In the genomic region with DNA sequence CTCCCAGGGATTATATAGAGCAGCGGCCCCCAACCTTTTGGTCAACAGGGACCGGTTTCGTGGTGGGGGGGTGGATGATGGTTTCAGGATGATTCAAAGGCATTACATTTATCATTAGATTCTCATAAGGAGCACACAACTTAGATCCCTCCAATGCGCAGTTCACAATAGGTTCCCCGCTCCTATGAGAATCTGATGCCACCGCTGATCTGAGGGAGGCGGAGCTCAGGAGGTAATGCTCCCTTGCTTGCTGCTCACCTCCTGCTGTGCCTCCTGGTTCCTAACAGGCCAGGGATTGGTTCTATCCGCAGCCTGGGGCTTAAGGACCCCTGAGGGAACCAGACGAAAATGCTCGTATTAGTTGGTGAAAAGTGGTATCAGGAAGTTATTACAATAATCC, we compare ENCODE assay signal across 8 cellular contexts. TPM values are rescaled to one million over a fixed set of nuclear protein-coding genes. Genes with fewer than 3 reads are reported as not detected.
A peak's percentile ranks its signal among the peaks of the same experiment; 100 is the strongest.
DNase-seq lines count a peak whose midpoint lies in the region; ATAC-seq and TF ChIP-seq lines count a peak whose summit lies in the region.

No MANE protein-coding gene starts in this region.

- peak overlapping the region; percentile 71 for H3K4me3 ChIP-seq in Caco-2 (ENCODE audit: low read depth, low read length)
- H3K4me3 ChIP-seq in KMS-11 (IDR thresholded peaks at IDR 0.05; ENCODE audit: insufficient read depth, low read depth, low read length): peak overlapping the region; percentile 93
- peak overlapping the region; percentile 87 for H3K4me3 ChIP-seq in OCI-LY3 (ENCODE audit: low read length)
- H3K4me3 ChIP-seq in smooth muscle cell: peak overlapping the region; percentile 78

- H3K9me3 ChIP-seq in Caco-2 (peaks cover 35% of the 10 kb centered on the region), OCI-LY3 (ENCODE audit: insufficient read depth, low read length) (peaks cover 18% of the 10 kb centered on the region), smooth muscle cell (replicated peaks; ENCODE audit: low read depth) (no peaks in the 10 kb centered on the region)

- H3F3A ChIP-seq in smooth muscle cell (ENCODE audit: low read depth): no peaks in the 10 kb centered on the region

- H3K36me3 ChIP-seq in Caco-2 (ENCODE audit: control insufficient read depth, insufficient read depth, low read length) (peaks cover 2% of the 10 kb centered on the region), KMS-11 (ENCODE audit: insufficient read depth) (no peaks in the 10 kb centered on the region), OCI-LY3 (replicated peaks; ENCODE audit: low read depth, low read length) (peaks cover 41% of the 10 kb centered on the region), smooth muscle cell (ENCODE audit: low read depth) (no peaks in the 10 kb centered on the region)

- H3K27me3 Mint-ChIP-seq in Caco-2 (ENCODE audit: insufficient read depth, unreplicated experiment): no peaks in the 10 kb centered on the region
- no peaks in the 10 kb centered on the region for H3K27me3 Mint-ChIP-seq in activated naive CD4-positive, alpha-beta T cell treated with anti-CD3 and anti-CD28 coated beads, Interleukin-2, amount 10 ng/mL, durations not matched to agents 7 days and 5 days

- H4K20me1 ChIP-seq in KMS-11 (ENCODE audit: insufficient read depth): no peaks in the 10 kb centered on the region
- H4K20me1 ChIP-seq in OCI-LY3 (ENCODE audit: insufficient read depth, low read length): no peaks in the 10 kb centered on the region
- no peaks in the 10 kb centered on the region for H4K20me1 ChIP-seq in smooth muscle cell (ENCODE audit: low read depth)

- 3% methylated on average over 10 of the region's 10 CpGs for WGBS in smooth muscle cell (ENCODE audit: low lambda C conversion rate)

- CTCF ChIA-PET in Caco-2 (lab: Charles Lee): interaction anchor here (1.5 kb wide), 1 partner anchor 20 kb away, joined by 4 read pairs; no protein-coding TSS in a partner anchor
- CTCF ChIA-PET in activated naive CD4-positive, alpha-beta T cell treated with anti-CD3 and anti-CD28 coated beads, Interleukin-2, amount 10 ng/mL, durations not matched to agents 7 days and 5 days (lab: Charles Lee): no interaction called here

- no peak overlapping the region for H3K27ac Mint-ChIP-seq in Caco-2 (ENCODE audit: unreplicated experiment)
- H3K27ac Mint-ChIP-seq in activated naive CD4-positive, alpha-beta T cell treated with anti-CD3 and anti-CD28 coated beads, Interleukin-2, amount 10 ng/mL, durations not matched to agents 7 days and 5 days: no peak overlapping the region

- H3K4me1 ChIP-seq in Caco-2: peaks cover 22% of the 10 kb centered on the region
- H3K4me1 ChIP-seq in KMS-11 (ENCODE audit: low read depth, poor library complexity, severe bottlenecking): peaks cover 23% of the 10 kb centered on the region
- H3K4me1 ChIP-seq in OCI-LY3 (ENCODE audit: low read length): peaks cover 16% of the 10 kb centered on the region; the same call in 1 of the 2 replicates
- peaks cover 20% of the 10 kb centered on the region for H3K4me1 ChIP-seq in smooth muscle cell (ENCODE audit: low read depth)

- TF ChIP-seq CTCF in Caco-2 (IDR thresholded peaks at IDR 0.05; ENCODE audit: insufficient read depth in 1 of 2, low read depth in 1 of 2, low read length in 1 of 2, severe bottlenecking in 1 of 2, unreplicated experiment in 1 of 2) (no peak), KMS-11 (conservative IDR thresholded peaks at IDR 0.05; ENCODE audit: low read depth, low read length) (no peak), OCI-LY3 (IDR thresholded peaks at IDR 0.05; ENCODE audit: low read depth, low read length) (no peak), smooth muscle cell (IDR thresholded peaks at IDR 0.05; ENCODE audit: borderline replicate concordance, insufficient read depth, poor library complexity, severe bottlenecking) (no peak)

- POLR2A ChIA-PET in Caco-2 (lab: Charles Lee): interaction anchor here (0.6 to 2.8 kb wide), 4 partner anchors 20 to 166 kb away, joined by 3 to 22 read pairs (median 7); no protein-coding TSS in a partner anchor

- peak overlapping the region; percentile 96 for H2AFZ ChIP-seq in KMS-11 (ENCODE audit: low read depth)
- H2AFZ ChIP-seq in OCI-LY3 (ENCODE audit: low read depth, low read length): peak overlapping the region; percentile 72; the same call in 1 of the 2 replicates
- peak overlapping the region; percentile 94 for H2AFZ ChIP-seq in smooth muscle cell (ENCODE audit: low read depth)

- H3K4me3 Mint-ChIP-seq in Caco-2 (ENCODE audit: unreplicated experiment): no peak overlapping the region
- H3K4me3 Mint-ChIP-seq in activated naive CD4-positive, alpha-beta T cell treated with anti-CD3 and anti-CD28 coated beads, Interleukin-2, amount 10 ng/mL, durations not matched to agents 7 days and 5 days: no peak overlapping the region

- H3K9me3 Mint-ChIP-seq in Caco-2 (ENCODE audit: unreplicated experiment): peaks cover 9% of the 10 kb centered on the region
- H3K9me3 Mint-ChIP-seq in activated naive CD4-positive, alpha-beta T cell treated with anti-CD3 and anti-CD28 coated beads, Interleukin-2, amount 10 ng/mL, durations not matched to agents 7 days and 5 days: peaks cover 27% of the 10 kb centered on the region

- no peaks in the 10 kb centered on the region for H3K27me3 ChIP-seq in Caco-2 (replicated peaks; ENCODE audit: control insufficient read depth, insufficient read depth, low read length)
- no peaks in the 10 kb centered on the region for H3K27me3 ChIP-seq in KMS-11 (ENCODE audit: insufficient read depth, low read depth)
- no peaks in the 10 kb centered on the region for H3K27me3 ChIP-seq in OCI-LY3 (ENCODE audit: low read depth, low read length)
- H3K27me3 ChIP-seq in smooth muscle cell (ENCODE audit: low read depth): no peaks in the 10 kb centered on the region

- H3K79me2 ChIP-seq in KMS-11 (ENCODE audit: insufficient read depth, low read depth) (no peaks in the 10 kb centered on the region; the same call in 1 of the 2 replicates), OCI-LY3 (ENCODE audit: low read length) (peaks cover 35% of the 10 kb centered on the region), smooth muscle cell (ENCODE audit: low read depth) (peaks cover 37% of the 10 kb centered on the region)

- H3K4me1 Mint-ChIP-seq in Caco-2 (ENCODE audit: low read depth, unreplicated experiment): peaks cover 12% of the 10 kb centered on the region
- H3K4me1 Mint-ChIP-seq in activated naive CD4-positive, alpha-beta T cell treated with anti-CD3 and anti-CD28 coated beads, Interleukin-2, amount 10 ng/mL, durations not matched to agents 7 days and 5 days: peaks cover 31% of the 10 kb centered on the region

- intact Hi-C loops in Caco-2 (cut with micrococcal nuclease; ENCODE audit: unreplicated experiment): no loop called here

- peaks cover 23% of the 10 kb centered on the region for H3K36me3 Mint-ChIP-seq in Caco-2 (ENCODE audit: insufficient read depth, unreplicated experiment)
- peaks cover 38% of the 10 kb centered on the region for H3K36me3 Mint-ChIP-seq in activated naive CD4-positive, alpha-beta T cell treated with anti-CD3 and anti-CD28 coated beads, Interleukin-2, amount 10 ng/mL, durations not matched to agents 7 days and 5 days

- no TSS peak for BruUV-seq in Caco-2 (replicated peaks; lab: Mats Ljungman, UMichigan)

- DNase-seq in Caco-2 (peak; percentile 66 to 72), iPS DF 19.7 (ENCODE audit: low read depth, low spot score) (peak; percentile 47), smooth muscle cell (lab: John Stamatoyannopoulos, UW; ENCODE audit: unreplicated experiment) (no peak), COLO829 (ENCODE audit: low spot score) (no peak)
- DNase-seq in activated naive CD4-positive, alpha-beta T cell treated with anti-CD3 and anti-CD28 coated beads, Interleukin-2, amount 10 ng/mL, durations not matched to agents 7 days and 5 days: peak; percentile 54

- H3K4me2 ChIP-seq in KMS-11: peak overlapping the region; percentile 74
- peak overlapping the region; percentile 85 for H3K4me2 ChIP-seq in OCI-LY3 (ENCODE audit: low read length)
- H3K4me2 ChIP-seq in smooth muscle cell: peak overlapping the region; percentile 85

- no peak for ATAC-seq in GM18868 (IDR thresholded peaks at IDR 0.05; ENCODE audit: unreplicated experiment)

- H3K9ac ChIP-seq in KMS-11 (peak overlapping the region; percentile 96; the same call in 1 of the 2 replicates), OCI-LY3 (ENCODE audit: low read length) (peak overlapping the region; percentile 77), smooth muscle cell (ENCODE audit: low read depth) (peak overlapping the region; percentile 51)

- H3K27ac ChIP-seq in KMS-11 (peak overlapping the region; percentile 90), OCI-LY3 (ENCODE audit: low read length) (peak overlapping the region; percentile 68), smooth muscle cell (ENCODE audit: low read depth) (peak overlapping the region; percentile 80)

RNA-seq across cellular contexts. Expression of a gene that starts 1.3 kb away (rescaled TPM):
- total RNA-seq in Caco-2 (2022): 84.7 and 92.5 TPM in 2 replicates
- total RNA-seq in smooth muscle cell: 25.7 and 28.3 TPM in 2 replicates
- 9.5 and 12.3 TPM in 2 replicates for polyA plus RNA-seq in smooth muscle cell

Comparison
In these comparisons a context has a peak if more than half of its experiments do, and no peak if none do; other contexts are left out.
1. DNase-seq: peak in Caco-2 (2 of 2), activated naive CD4-positive, alpha-beta T cell treated with anti-CD3 and anti-CD28 coated beads, Interleukin-2, amount 10 ng/mL, durations not matched to agents 7 days and 5 days (single experiment) and iPS DF 19.7 (single experiment); none in smooth muscle cell (single experiment) and COLO829 (single experiment).
2. Peak in every context shown above with its lines, with median percentiles within 50 percentile points of each other: H3K4me3 ChIP-seq, H2AFZ ChIP-seq, H3K27ac ChIP-seq, H3K4me2 ChIP-seq and H3K9ac ChIP-seq.